ENCODE assay signal across 8 cellular contexts in the genomic region with DNA sequence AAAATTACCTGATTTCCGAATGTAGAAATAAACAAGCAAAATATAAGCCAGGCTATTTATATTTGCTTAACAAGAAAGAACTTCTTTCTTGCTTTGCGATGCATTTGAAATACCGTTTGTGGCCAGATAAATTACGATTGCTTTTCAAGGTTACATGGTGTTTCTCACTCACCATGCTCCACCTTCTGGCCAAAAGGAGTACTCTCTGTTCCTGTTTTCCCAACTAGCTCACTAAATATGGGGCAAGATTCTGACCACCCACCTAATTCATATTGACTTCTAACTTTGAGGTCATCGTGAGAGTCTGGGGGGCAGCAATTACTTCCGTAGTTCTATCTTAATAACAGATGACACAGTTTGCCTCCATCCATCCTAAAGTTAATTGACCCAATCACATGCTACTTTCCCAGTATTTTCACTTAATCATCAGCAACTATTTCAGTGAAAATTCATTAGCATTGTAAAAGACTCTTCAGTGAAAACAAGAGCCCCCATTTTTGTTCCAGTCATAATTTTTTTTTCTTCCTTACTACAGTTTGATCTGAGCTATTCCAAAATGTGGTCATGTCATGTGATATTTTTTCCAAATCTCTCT. TPM values are rescaled to one million over a fixed set of nuclear protein-coding genes. Genes with fewer than 3 reads are reported as not detected.
DNase-seq lines count a peak whose midpoint lies in the region; ATAC-seq, FAIRE-seq and TF ChIP-seq lines count a peak whose summit lies in the region.

No MANE protein-coding gene starts in this region.

- no peak for TF ChIP-seq POLR2A in GM12878 (IDR thresholded peaks at IDR 0.05; ENCODE audit: low read depth, low read length)

- no peaks in the 10 kb centered on the region for H3F3A ChIP-seq in smooth muscle cell (ENCODE audit: low read depth)

- H3K36me3 ChIP-seq in GM12878 (ENCODE audit: control insufficient read depth in 2 of 2, insufficient read depth in 2 of 2, low read length in 1 of 2) (no peaks in the 10 kb centered on the region), iPS DF 6.9 (ENCODE audit: control insufficient read depth, insufficient read depth, low read length) (no peaks in the 10 kb centered on the region), smooth muscle cell (ENCODE audit: low read depth) (no peaks in the 10 kb centered on the region)

- peak; percentile 65 for TF ChIP-seq RAD21 in GM12878 (IDR thresholded peaks at IDR 0.05; ENCODE audit: insufficient read depth, low read depth, low read length)

- FAIRE-seq in GM12878 (lab: Jason Lieb, UNC) = peak; percentile 27

- no peaks in the 10 kb centered on the region for H3K79me2 ChIP-seq in GM12878 (ENCODE audit: control insufficient read depth, insufficient read depth, low read length)
- no peaks in the 10 kb centered on the region for H3K79me2 ChIP-seq in smooth muscle cell (ENCODE audit: low read depth)

- H3K4me1 ChIP-seq in GM12878 (ENCODE audit: control insufficient read depth, insufficient read depth, low read length) = no peaks in the 10 kb centered on the region
- no peaks in the 10 kb centered on the region for H3K4me1 ChIP-seq in iPS DF 6.9 (ENCODE audit: control insufficient read depth, insufficient read depth, low read length)
- peaks cover 4% of the 10 kb centered on the region for H3K4me1 ChIP-seq in smooth muscle cell (ENCODE audit: low read depth)

- POLR2A ChIA-PET in GM12878 (lab: Charles Lee) = no interaction called here

- no peak overlapping the region for H3K4me3 ChIP-seq in GM12878
- no peak overlapping the region for H3K4me3 ChIP-seq in iPS DF 6.9 (ENCODE audit: low read length)
- no peak overlapping the region for H3K4me3 ChIP-seq in smooth muscle cell

- SMC1A ChIA-PET in GM12878 (lab: Charles Lee; ENCODE audit: uncharacterized antibody, unreplicated experiment) = interaction anchor here (0.6 to 3.2 kb wide), 16 partner anchors 9 to 151 kb away, joined by 3 to 12 read pairs (median 3); no protein-coding TSS in a partner anchor

- CTCF ChIA-PET in GM12878 (lab: Yijun Ruan, JAX) = interaction anchor here (0.7 to 4.6 kb wide), 22 partner anchors 8 to 308 kb away, joined by 3 to 38 read pairs (median 4); a partner anchor contains a TSS

- BruUV-seq in GM12878 (replicated peaks; lab: Mats Ljungman, UMichigan) = no TSS peak

- H4K20me1 ChIP-seq in GM12878 (ENCODE audit: control insufficient read depth, insufficient read depth) (no peaks in the 10 kb centered on the region), smooth muscle cell (ENCODE audit: low read depth) (no peaks in the 10 kb centered on the region)

- in situ Hi-C loops in GM12878 (cut with MboI) = no loop called here

- TF ChIP-seq CTCF in GM12878 (IDR thresholded peaks at IDR 0.05 in 2 of 3, conservative IDR thresholded peaks at IDR 0.05 in 1 of 3; ENCODE audit: control insufficient read depth in 2 of 3, extremely low read depth in 1 of 3, insufficient read depth in 1 of 3, low read depth in 3 of 3, low read length in 3 of 3) (peak; percentile 69 to 79 (median 75)), smooth muscle cell (IDR thresholded peaks at IDR 0.05; ENCODE audit: borderline replicate concordance, insufficient read depth, poor library complexity, severe bottlenecking) (peak; percentile 79)

- ATAC-seq in GM12878 (peak; percentile 80), HG02759 (IDR thresholded peaks at IDR 0.05; ENCODE audit: unreplicated experiment) (no peak)

- no peak overlapping the region for H3K4me2 ChIP-seq in GM12878 (ENCODE audit: control insufficient read depth, insufficient read depth)
- peak overlapping the region; percentile 64 for H3K4me2 ChIP-seq in smooth muscle cell

- H3K27me3 ChIP-seq in GM12878 (replicated peaks in 1 of 2; ENCODE audit: control insufficient read depth in 2 of 2, insufficient read depth in 2 of 2, low read length in 1 of 2) = no peaks in the 10 kb centered on the region
- H3K27me3 ChIP-seq in iPS DF 6.9 (ENCODE audit: control insufficient read depth, insufficient read depth, low read length) = no peaks in the 10 kb centered on the region
- no peaks in the 10 kb centered on the region for H3K27me3 ChIP-seq in smooth muscle cell (ENCODE audit: low read depth)

- peak; percentile 54 for DNase-seq in A172 (ENCODE audit: low spot score)
- peak; percentile 19 for DNase-seq in GF-D8 (lab: John Stamatoyannopoulos, UW)
- DNase-seq in HT-29 (ENCODE audit: low spot score) = peak; percentile 74
- DNase-seq in NCI-H748 treated with DMSO at 0.1 percent for 48 hours (lab: John Stamatoyannopoulos, UW) = peak; percentile 40
- no peak for DNase-seq in GM12878 (ENCODE audit: low read depth, low spot score)
- peak; percentile 33 for DNase-seq in iPS DF 6.9 (ENCODE audit: low read depth, low spot score)
- no peak for DNase-seq in smooth muscle cell (lab: John Stamatoyannopoulos, UW; ENCODE audit: unreplicated experiment)

- intact Hi-C loops in GM12878 (cut with micrococcal nuclease; ENCODE audit: unreplicated experiment) = loop anchor here (1.0 to 10.0 kb wide), 2 partner anchors 90 to 308 kb away; a partner anchor contains a TSS

- WGBS in GM12878 (ENCODE audit: insufficient coverage, insufficient replicate concordance, low lambda C conversion rate, missing lambda C conversion rate) = 8% methylated on average over 6 of the region's 6 CpGs
- WGBS in iPS DF 6.9 (ENCODE audit: insufficient coverage, insufficient read length) = no CpG with 5 or more reads among the region's 6 CpGs
- WGBS in smooth muscle cell (ENCODE audit: low lambda C conversion rate) = 11% methylated on average over 6 of the region's 6 CpGs

- no peak for TF ChIP-seq EP300 in GM12878 (IDR thresholded peaks at IDR 0.05; ENCODE audit: borderline replicate concordance in 1 of 2, control insufficient read depth in 1 of 2, low read depth in 2 of 2, low read length in 2 of 2)

- no peaks in the 10 kb centered on the region for H3K9me3 ChIP-seq in GM12878 (replicated peaks; ENCODE audit: control insufficient read depth, insufficient read depth, low read length)
- no peaks in the 10 kb centered on the region for H3K9me3 ChIP-seq in iPS DF 6.9 (ENCODE audit: control insufficient read depth, insufficient read depth, low read length)
- no peaks in the 10 kb centered on the region for H3K9me3 ChIP-seq in smooth muscle cell (replicated peaks; ENCODE audit: low read depth)

- no peak overlapping the region for H2AFZ ChIP-seq in GM12878 (ENCODE audit: control insufficient read depth, low read depth, low read length)
- H2AFZ ChIP-seq in smooth muscle cell (ENCODE audit: low read depth) = no peak overlapping the region

- RAD21 ChIA-PET in GM12878 (lab: Charles Lee; ENCODE audit: unreplicated experiment) = interaction anchor here (0.8 to 2.0 kb wide), 6 partner anchors 8 to 1295 kb away, joined by 3 to 9 read pairs (median 5); no protein-coding TSS in a partner anchor

- no peak overlapping the region for H3K9ac ChIP-seq in GM12878 (ENCODE audit: control insufficient read depth, insufficient read depth, low read length)
- H3K9ac ChIP-seq in smooth muscle cell (ENCODE audit: low read depth) = no peak overlapping the region

- H3K27ac ChIP-seq in GM12878 (ENCODE audit: control insufficient read depth, insufficient read depth) = no peak overlapping the region
- no peak overlapping the region for H3K27ac ChIP-seq in iPS DF 6.9 (ENCODE audit: low read length)
- H3K27ac ChIP-seq in smooth muscle cell (ENCODE audit: low read depth) = no peak overlapping the region

TF ChIP-seq in GM12878, 131 proteins besides CTCF, POLR2A, EP300 and RAD21 (continues in another document):
- TF ChIP-seq SMC3 (IDR thresholded peaks at IDR 0.05; ENCODE audit: borderline replicate concordance, low read length) (peak; percentile 86), SMAD5 (IDR thresholded peaks at IDR 0.05; ENCODE audit: low read depth) (no peak)

RNA-seq across cellular contexts. Expression of a gene that starts 25.9 kb away (rescaled TPM):
- total RNA-seq in A172 (2014; rRNA removed; shearing (Covaris generic)) = not detected in 2 replicates
- 2.8 and 4.0 TPM in 2 replicates for total RNA-seq in HT-29 (2014; rRNA removed; shearing (Covaris generic))
- not detected in 2 replicates for total RNA-seq in GM12878 (2013; cell fraction: nucleolus; rRNA removed)
- not detected in 2 replicates for total RNA-seq in GM12878 (2014; rRNA removed)
- total RNA-seq in GM12878 (2014; rRNA removed; fragmentation: Illumina TruSeq; extraction: Trizol) = not detected in 2 replicates
- not detected in 2 replicates for total RNA-seq in GM12878 (2021)
- not detected for polyA plus RNA-seq in GM12878 (2011; ENCODE audit: low read depth)
- 0.41 and 0.66 TPM in 2 replicates for polyA plus RNA-seq in GM12878 (2011; rRNA removed)
- polyA plus RNA-seq in GM12878 (2011; cell fraction: cytosol; rRNA removed) = 0.22 and 0.50 TPM in 2 replicates
- polyA plus RNA-seq in GM12878 (2011; cell fraction: nucleus; rRNA removed) = 0.20 and 0.25 TPM in 2 replicates
- polyA plus RNA-seq in GM12878 (2012) = not detected in 2 replicates
- polyA plus RNA-seq in GM12878 (2014; fragmentation: Illumina TruSeq; extraction: Trizol) = not detected in 2 replicates
- under 1 TPM in 1 of 2 experiments, not detected in 1; 0.05 TPM for polyA plus RNA-seq in GM12878 (2014; fragmentation: Nextera tagmentation; extraction: Ambion mirVana)
- polyA plus RNA-seq in GM12878 (2014; rRNA removed) = 0.61 TPM in 1 of 2 replicates, not detected in the other
- polyA plus RNA-seq in GM12878 (2016; fragmentation: Nextera tagmentation; extraction: Ambion mirVana) = not detected
- polyA minus RNA-seq in GM12878 (2011; rRNA and poly(A)+ RNA removed) = 0.41 and 0.88 TPM in 2 replicates
- not detected in 2 replicates for polyA minus RNA-seq in GM12878 (2011; cell fraction: cytosol; rRNA and poly(A)+ RNA removed)
- 0.96 TPM in 1 of 2 replicates, not detected in the other for polyA minus RNA-seq in GM12878 (2011; cell fraction: nucleus; rRNA and poly(A)+ RNA removed)
- total RNA-seq in smooth muscle cell = 32.5 and 36.6 TPM in 2 replicates
- 27.0 and 35.8 TPM in 2 replicates for polyA plus RNA-seq in smooth muscle cell

Comparison
In these comparisons a context has a peak if more than half of its experiments do, and no peak if none do; other contexts are left out.
1. DNase-seq: peak in A172 (single experiment), GF-D8 (single experiment), HT-29 (single experiment), NCI-H748 treated with DMSO at 0.1 percent for 48 hours (single experiment) and iPS DF 6.9 (single experiment); none in GM12878 (single experiment) and smooth muscle cell (single experiment).